19 cellular contexts compared by ENCODE assay signal in genomic region chr7:121447191-121447920, GRCh38. TPM values are rescaled to one million over a fixed set of nuclear protein-coding genes. Genes with fewer than 3 reads are reported as not detected.
DNase-seq lines count a peak whose midpoint lies in the region; ATAC-seq and TF ChIP-seq lines count a peak whose summit lies in the region.
"Had no signal": no experiment of that assay in that cellular context is flagged by ENCODE, and none has a peak within 500 bp of the region (broad histone marks: within the 10 kb centered on the region; RNA-seq: fewer than 3 reads in every experiment).

No MANE protein-coding gene starts in this region.

- intact Hi-C loops in left cardiac atrium (cut with DNase I) = no loop called here
- intact Hi-C loops in sigmoid colon (cut with DNase I) = no loop called here
- intact Hi-C loops in Calu3 (cut with micrococcal nuclease; ENCODE audit: unreplicated experiment) = no loop called here

- no peak for TF ChIP-seq EP300 in sigmoid colon (IDR thresholded peaks at IDR 0.05)

- H3K27me3 ChIP-seq in ACC112 (ENCODE audit: insufficient read depth, low read length) (no peaks in the 10 kb centered on the region), adipocyte (replicated peaks; ENCODE audit: control insufficient read depth, insufficient read depth, low read length) (no peaks in the 10 kb centered on the region), sigmoid colon (no peaks in the 10 kb centered on the region)

- no peak overlapping the region for H3K4me3 Mint-ChIP-seq in Calu3 (ENCODE audit: low read depth, unreplicated experiment)
- H3K4me3 Mint-ChIP-seq: activated CD8-positive, alpha-beta T cell treated with anti-CD3 and anti-CD28 coated beads for 36 hours; activated T-helper 1 cell treated with anti-CD3 and anti-CD28 coated beads, Interleukin-12 subunit alpha, Interleukin-12 subunit beta, Interleukin-2, Interleukin-4 antibody, amounts not matched to agents 30 ng/mL and 10 ng/mL and 1 ng/mL, durations not matched to agents 14 hours and 24 hours and 36 hours; CD8-positive, alpha-beta memory T cell; stimulated activated memory B cell treated with anti-CD40 and anti-IgM and Interleukin-4, amounts not matched to agents 10 μg/mL and 1 μg/mL and 100 μg/mL, for 72 hours had no signal

- no peaks in the 10 kb centered on the region for H3K36me3 ChIP-seq in ACC112 (ENCODE audit: insufficient read depth, low read length)
- H3K36me3 ChIP-seq in adipocyte (ENCODE audit: control insufficient read depth, insufficient read depth, low read length, severe bottlenecking) = no peaks in the 10 kb centered on the region
- no peaks in the 10 kb centered on the region for H3K36me3 ChIP-seq in sigmoid colon

- no peak for TF ChIP-seq CTCF in sigmoid colon (IDR thresholded peaks at IDR 0.05)
- no peak for TF ChIP-seq CTCF in Calu3 (IDR thresholded peaks at IDR 0.05; ENCODE audit: unreplicated experiment)

- H3K27me3 Mint-ChIP-seq in Calu3 (ENCODE audit: unreplicated experiment) = no peaks in the 10 kb centered on the region
- H3K27me3 Mint-ChIP-seq: activated CD8-positive, alpha-beta T cell treated with anti-CD3 and anti-CD28 coated beads for 36 hours; CD8-positive, alpha-beta memory T cell; stimulated activated memory B cell treated with anti-CD40 and anti-IgM and Interleukin-4, amounts not matched to agents 10 μg/mL and 1 μg/mL and 100 μg/mL, for 72 hours had no signal

- peak overlapping the region; percentile 59 for H2AFZ ChIP-seq in ACC112 (ENCODE audit: low read length, unreplicated experiment)

- H3K9me3 Mint-ChIP-seq in Calu3 (ENCODE audit: low read depth, unreplicated experiment) = no peaks in the 10 kb centered on the region
- H3K9me3 Mint-ChIP-seq: activated CD8-positive, alpha-beta T cell treated with anti-CD3 and anti-CD28 coated beads for 36 hours; CD8-positive, alpha-beta memory T cell; stimulated activated memory B cell treated with anti-CD40 and anti-IgM and Interleukin-4, amounts not matched to agents 10 μg/mL and 1 μg/mL and 100 μg/mL, for 72 hours had no signal

- H3K4me1 ChIP-seq in ACC112 (ENCODE audit: control insufficient read depth, insufficient read depth, low read length, unreplicated experiment) (peaks cover 27% of the 10 kb centered on the region), adipocyte (ENCODE audit: control insufficient read depth, insufficient read depth, low read length) (peaks cover 19% of the 10 kb centered on the region), sigmoid colon (no peaks in the 10 kb centered on the region)

- no peak for TF ChIP-seq POLR2A in sigmoid colon (IDR thresholded peaks at IDR 0.05)

- H3K9me3 ChIP-seq in adipocyte (ENCODE audit: control insufficient read depth, low read length) (no peaks in the 10 kb centered on the region), sigmoid colon (no peaks in the 10 kb centered on the region)

- H3K27ac ChIP-seq in ACC112 (ENCODE audit: low read depth, low read length) (peak overlapping the region; percentile 58), sigmoid colon (peak overlapping the region in 3 of 4 donors; percentile 4 to 44 (median 26))

- no peaks in the 10 kb centered on the region for H3K4me1 Mint-ChIP-seq in Calu3 (ENCODE audit: low read depth, unreplicated experiment)

- H3K79me2 ChIP-seq in ACC112 (ENCODE audit: control insufficient read depth, insufficient read depth, low read length, unreplicated experiment) = no peaks in the 10 kb centered on the region

- no peaks in the 10 kb centered on the region for H3K36me3 Mint-ChIP-seq in Calu3 (ENCODE audit: insufficient read depth, unreplicated experiment)
- H3K36me3 Mint-ChIP-seq: CD8-positive, alpha-beta memory T cell; stimulated activated memory B cell treated with anti-CD40 and anti-IgM and Interleukin-4, amounts not matched to agents 10 μg/mL and 1 μg/mL and 100 μg/mL, for 72 hours had no signal

- peak overlapping the region; percentile 78 for H3K9ac ChIP-seq in adipocyte (ENCODE audit: low read length)

- BruUV-seq in Calu3 (replicated peaks; lab: Mats Ljungman, UMichigan) = no TSS peak

- peak in 1 of 2 donors; percentile 88 for ATAC-seq in left cardiac atrium
- ATAC-seq: activated CD8-positive, alpha-beta T cell treated with anti-CD3 and anti-CD28 coated beads for 36 hours; Panc1; stimulated activated memory B cell treated with anti-CD40 and anti-IgM and Interleukin-4, amounts not matched to agents 10 μg/mL and 1 μg/mL and 100 μg/mL, for 72 hours had no signal

- 74 to 76% methylated on average over 2 of the region's 2 CpGs for WGBS in sigmoid colon, 2 donors

- H3K4me3 ChIP-seq in ACC112 (ENCODE audit: low read depth, low read length) = 0 out of 2 replicates have a peak overlapping the region, but pooled peaks have one; percentile 2
- peak overlapping the region; percentile 52 for H3K4me3 ChIP-seq in adipocyte (ENCODE audit: low read length)
- H3K4me3 ChIP-seq in sigmoid colon = no peak overlapping the region

- DNase-seq in adipocyte (ENCODE audit: low read depth) (no peak), left cardiac atrium (peak; percentile 42), sigmoid colon (no peak), NCI-H1930 (lab: John Stamatoyannopoulos, UW) (no peak), Calu3 (no peak), SIG-M5 treated with dmso at 0.1 percent for 504 hours (lab: John Stamatoyannopoulos, UW; ENCODE audit: unreplicated experiment) (no peak), iPS-NIHi7 (ENCODE audit: extremely low spot score) (no peak)
- DNase-seq: activated CD8-positive, alpha-beta T cell treated with anti-CD3 and anti-CD28 coated beads for 36 hours; CD8-positive, alpha-beta memory T cell; head of caudate nucleus; IMR-90; midbrain; NCI-H2081 treated with DMSO at 0.1 percent for 48 hours; NCI-H526 treated with DMSO at 0.1 percent for 48 hours; occipital lobe had no signal

- H3K27ac Mint-ChIP-seq in Calu3 (ENCODE audit: unreplicated experiment) = no peak overlapping the region
- H3K27ac Mint-ChIP-seq: activated CD8-positive, alpha-beta T cell treated with anti-CD3 and anti-CD28 coated beads for 36 hours; activated T-helper 1 cell treated with anti-CD3 and anti-CD28 coated beads, Interleukin-12 subunit alpha, Interleukin-12 subunit beta, Interleukin-2, Interleukin-4 antibody, amounts not matched to agents 30 ng/mL and 10 ng/mL and 1 ng/mL, durations not matched to agents 14 hours and 24 hours and 36 hours had no signal

- CTCF ChIA-PET in Calu3 (lab: Charles Lee) = no interaction called here

RNA-seq across cellular contexts. Expression of gene FAM3C, which starts 51.2 kb away (rescaled TPM):
- total RNA-seq in left cardiac atrium (10 to 100 TPM; 47.5 to 68.4 TPM), sigmoid colon (10 to 100 TPM; 32.1 to 58.9 (median 49.2) TPM), Calu3 (2022) (178 and 206 TPM in 2 replicates)
- 10 to 100 TPM in 2 of 3 donors, 1 to 10 TPM in 1; 9.0 to 35.2 (median 15.6) TPM for polyA plus RNA-seq in sigmoid colon

Comparison
In these comparisons a context has a peak if more than half of its experiments do, and no peak if none do; other contexts are left out.
1. H3K4me3 ChIP-seq: peak in ACC112 (single experiment) and adipocyte (single experiment); none in sigmoid colon (0 of 4).